In genomic region chr10:5443429-5443828, GRCh38 we compare ENCODE assay signal across 12 cellular contexts. TPM values are rescaled to one million over a fixed set of nuclear protein-coding genes. Genes with fewer than 3 reads are reported as not detected.
DNase-seq lines count a peak whose midpoint lies in the region; ATAC-seq and TF ChIP-seq lines count a peak whose summit lies in the region.
"Had no signal": no experiment of that assay in that cellular context is flagged by ENCODE, and none has a peak within 500 bp of the region (broad histone marks: within the 10 kb centered on the region; RNA-seq: fewer than 3 reads in every experiment).

No MANE protein-coding gene starts in this region.

- H3K36me3 ChIP-seq in transverse colon: no peaks in the 10 kb centered on the region

- peak overlapping the region; percentile 76 to 92 (median 86) for H3K27ac ChIP-seq in transverse colon

- no peaks in the 10 kb centered on the region for H3K9me3 ChIP-seq in transverse colon

- peaks cover 0 to 11% of the 10 kb centered on the region in 2 donors for H3K36me3 Mint-ChIP-seq in activated naive CD4-positive, alpha-beta T cell treated with anti-CD3 and anti-CD28 coated beads, Interleukin-2, amount 50 U/mL, for 72 hours
- peaks cover 10% of the 10 kb centered on the region for H3K36me3 Mint-ChIP-seq in activated naive CD4-positive, alpha-beta T cell treated with anti-CD3 and anti-CD28 coated beads, Interleukin-2, amount 10 ng/mL, durations not matched to agents 7 days and 5 days
- H3K36me3 Mint-ChIP-seq in activated T-helper 2 cell treated with anti-CD3 and anti-CD28 coated beads, Interferon-gamma antibody, Interleukin-2, Interleukin-4, amounts not matched to agents 10 μg/mL and 5 μg/mL and 100 μg/mL, durations not matched to agents 14 hours and 24 hours and 36 hours (ENCODE audit: low read depth): peaks cover 8% of the 10 kb centered on the region
- H3K36me3 Mint-ChIP-seq: brain had no signal

- no peak overlapping the region for H3K4me3 Mint-ChIP-seq in activated naive CD4-positive, alpha-beta T cell treated with anti-CD3 and anti-CD28 coated beads, Interleukin-2, amount 10 ng/mL, durations not matched to agents 7 days and 5 days
- no peak overlapping the region for H3K4me3 Mint-ChIP-seq in activated T-helper 2 cell treated with anti-CD3 and anti-CD28 coated beads, Interferon-gamma antibody, Interleukin-2, Interleukin-4, amounts not matched to agents 10 μg/mL and 5 μg/mL and 100 μg/mL, durations not matched to agents 14 hours and 24 hours and 36 hours (ENCODE audit: low read depth)
- H3K4me3 Mint-ChIP-seq: activated CD4-positive, alpha-beta T cell treated with anti-CD3 and anti-CD28 coated beads, Interleukin-2, amount 10 ng/mL, durations not matched to agents 7 days and 5 days; brain had no signal

- peaks cover 14 to 40% (median 33%) of the 10 kb centered on the region in 4 donors for H3K4me1 ChIP-seq in transverse colon

- no peak for TF ChIP-seq CTCF in transverse colon (IDR thresholded peaks at IDR 0.05)

- H3K9me3 Mint-ChIP-seq in activated naive CD4-positive, alpha-beta T cell treated with anti-CD3 and anti-CD28 coated beads, Interleukin-2, amount 50 U/mL, for 72 hours: no peaks in the 10 kb centered on the region
- no peaks in the 10 kb centered on the region for H3K9me3 Mint-ChIP-seq in activated naive CD4-positive, alpha-beta T cell treated with anti-CD3 and anti-CD28 coated beads, Interleukin-2, amount 10 ng/mL, durations not matched to agents 7 days and 5 days
- no peaks in the 10 kb centered on the region for H3K9me3 Mint-ChIP-seq in activated T-helper 2 cell treated with anti-CD3 and anti-CD28 coated beads, Interferon-gamma antibody, Interleukin-2, Interleukin-4, amounts not matched to agents 10 μg/mL and 5 μg/mL and 100 μg/mL, durations not matched to agents 14 hours and 24 hours and 36 hours
- H3K9me3 Mint-ChIP-seq: activated CD4-positive, alpha-beta T cell treated with anti-CD3 and anti-CD28 coated beads, Interleukin-2, amount 10 ng/mL, durations not matched to agents 7 days and 5 days; brain had no signal

- CTCF ChIA-PET in activated naive CD4-positive, alpha-beta T cell treated with anti-CD3 and anti-CD28 coated beads, Interleukin-2, amount 10 ng/mL, durations not matched to agents 7 days and 5 days (lab: Charles Lee): interaction anchor here (0.7 to 10.7 kb wide), 10 partner anchors 8 to 594 kb away, joined by 3 to 221 read pairs (median 5); no protein-coding TSS in a partner anchor

- H3K27ac Mint-ChIP-seq in activated naive CD4-positive, alpha-beta T cell treated with anti-CD3 and anti-CD28 coated beads, Interleukin-2, amount 50 U/mL, for 72 hours: no peak overlapping the region
- no peak overlapping the region for H3K27ac Mint-ChIP-seq in activated naive CD4-positive, alpha-beta T cell treated with anti-CD3 and anti-CD28 coated beads, Interleukin-2, amount 10 ng/mL, durations not matched to agents 7 days and 5 days
- H3K27ac Mint-ChIP-seq in activated T-helper 2 cell treated with anti-CD3 and anti-CD28 coated beads, Interferon-gamma antibody, Interleukin-2, Interleukin-4, amounts not matched to agents 10 μg/mL and 5 μg/mL and 100 μg/mL, durations not matched to agents 14 hours and 24 hours and 36 hours: no peak overlapping the region
- H3K27ac Mint-ChIP-seq: activated CD4-positive, alpha-beta T cell treated with anti-CD3 and anti-CD28 coated beads, Interleukin-2, amount 10 ng/mL, durations not matched to agents 7 days and 5 days; brain had no signal

- in situ Hi-C loops in transverse colon (cut with MboI; ENCODE audit: low pct_ligation_motif_present in 1 of 4, low pct_unique_long_range_greater_than_20kb in 1 of 4, low sequenced_read_pairs in 3 of 4): loop anchor here (5.0 to 25.0 kb wide), 4 partner anchors 179 to 419 kb away; no protein-coding TSS in a partner anchor

- no peak overlapping the region for H3K4me3 ChIP-seq in transverse colon

- DNase-seq in activated naive CD4-positive, alpha-beta T cell treated with anti-CD3 and anti-CD28 coated beads, Interleukin-2, amount 50 U/mL, for 72 hours (ENCODE audit: low spot score in 2 of 2): no peak
- no peak for DNase-seq in activated naive CD4-positive, alpha-beta T cell treated with anti-CD3 and anti-CD28 coated beads, Interleukin-2, amount 10 ng/mL, durations not matched to agents 7 days and 5 days
- DNase-seq in transverse colon (no peak), C1 segment of cervical spinal cord (lab: John Stamatoyannopoulos, UW) (no peak)
- DNase-seq in activated T-helper 2 cell treated with anti-CD3 and anti-CD28 coated beads, Interferon-gamma antibody, Interleukin-2, Interleukin-4, amounts not matched to agents 10 μg/mL and 5 μg/mL and 100 μg/mL, durations not matched to agents 14 hours and 24 hours and 36 hours (ENCODE audit: low spot score): no peak
- no peak for DNase-seq in stimulated activated CD4-positive, alpha-beta T cell treated with anti-CD3 and anti-CD28 coated beads, Interleukin-2, amount 100 ng/mL, for 24 hours
- DNase-seq: activated CD4-positive, alpha-beta T cell treated with anti-CD3 and anti-CD28 coated beads, Interleukin-2, amount 10 ng/mL, durations not matched to agents 7 days and 5 days had no signal

- no peak for TF ChIP-seq POLR2A in transverse colon (IDR thresholded peaks at IDR 0.05)

- WGBS in transverse colon (ENCODE audit: low coverage in 1 of 2), 2 donors: 67 to 82% methylated on average over 1 of the region's 1 CpG

- ATAC-seq in activated naive CD4-positive, alpha-beta T cell treated with anti-CD3 and anti-CD28 coated beads, Interleukin-2, amount 50 U/mL, for 72 hours: peak; percentile 15 to 38
- ATAC-seq in HG02571 (IDR thresholded peaks at IDR 0.05; ENCODE audit: unreplicated experiment) (peak; percentile 73), HG03457 (IDR thresholded peaks at IDR 0.05; ENCODE audit: unreplicated experiment) (peak; percentile 72)

- H3K4me1 Mint-ChIP-seq in activated naive CD4-positive, alpha-beta T cell treated with anti-CD3 and anti-CD28 coated beads, Interleukin-2, amount 10 ng/mL, durations not matched to agents 7 days and 5 days: peaks cover 56% of the 10 kb centered on the region
- peaks cover 44% of the 10 kb centered on the region for H3K4me1 Mint-ChIP-seq in activated T-helper 2 cell treated with anti-CD3 and anti-CD28 coated beads, Interferon-gamma antibody, Interleukin-2, Interleukin-4, amounts not matched to agents 10 μg/mL and 5 μg/mL and 100 μg/mL, durations not matched to agents 14 hours and 24 hours and 36 hours (ENCODE audit: low read depth)

- no peaks in the 10 kb centered on the region for H3K27me3 ChIP-seq in transverse colon

- H3K27me3 Mint-ChIP-seq in activated naive CD4-positive, alpha-beta T cell treated with anti-CD3 and anti-CD28 coated beads, Interleukin-2, amount 10 ng/mL, durations not matched to agents 7 days and 5 days: no peaks in the 10 kb centered on the region
- H3K27me3 Mint-ChIP-seq in activated T-helper 2 cell treated with anti-CD3 and anti-CD28 coated beads, Interferon-gamma antibody, Interleukin-2, Interleukin-4, amounts not matched to agents 10 μg/mL and 5 μg/mL and 100 μg/mL, durations not matched to agents 14 hours and 24 hours and 36 hours (ENCODE audit: low read depth): no peaks in the 10 kb centered on the region
- H3K27me3 Mint-ChIP-seq: activated CD4-positive, alpha-beta T cell treated with anti-CD3 and anti-CD28 coated beads, Interleukin-2, amount 10 ng/mL, durations not matched to agents 7 days and 5 days; brain had no signal

- TF ChIP-seq EP300 in transverse colon (IDR thresholded peaks at IDR 0.05; ENCODE audit: low read depth): no peak

- intact Hi-C loops in transverse colon (cut with DNase I; ENCODE audit: low total_unique reads): loop anchor here (2.0 to 10.0 kb wide), 2 partner anchors 179 to 431 kb away; no protein-coding TSS in a partner anchor
- intact Hi-C loops in activated T-helper 2 cell treated with anti-CD3 and anti-CD28 coated beads, Interferon-gamma antibody, Interleukin-2, Interleukin-4, amounts not matched to agents 10 μg/mL and 5 μg/mL and 100 μg/mL, durations not matched to agents 14 hours and 24 hours and 36 hours (cut with micrococcal nuclease): loop anchor here (5.0 to 10.0 kb wide), 5 partner anchors 371 to 619 kb away; partner anchors contain the start of genes AKR1E2, FBH1 and GDI2

RNA-seq across cellular contexts. Expression of gene NET1, which starts 31.1 kb away (rescaled TPM):
- total RNA-seq in activated naive CD4-positive, alpha-beta T cell treated with anti-CD3 and anti-CD28 coated beads, Interleukin-2, amount 50 U/mL, for 72 hours: 10 to 100 TPM; 19.5 to 33.4 TPM
- total RNA-seq in transverse colon: 100 to 1,000 TPM in 3 of 4 donors, 10 to 100 TPM in 1; 90.0 to 311 (median 289) TPM
- total RNA-seq in activated T-helper 2 cell treated with anti-CD3 and anti-CD28 coated beads, Interferon-gamma antibody, Interleukin-2, Interleukin-4, amounts not matched to agents 10 μg/mL and 5 μg/mL and 100 μg/mL, durations not matched to agents 14 hours and 24 hours and 36 hours: 41.3 and 43.3 TPM in 2 replicates

RNA-seq across cellular contexts. Expression of gene TUBAL3, which starts 38.8 kb away (rescaled TPM):
- not detected for total RNA-seq in activated naive CD4-positive, alpha-beta T cell treated with anti-CD3 and anti-CD28 coated beads, Interleukin-2, amount 50 U/mL, for 72 hours
- total RNA-seq in transverse colon: 10 to 100 TPM in 3 of 4 donors, under 1 TPM in 1; 0.40 to 78.1 (median 49.0) TPM
- total RNA-seq in activated T-helper 2 cell treated with anti-CD3 and anti-CD28 coated beads, Interferon-gamma antibody, Interleukin-2, Interleukin-4, amounts not matched to agents 10 μg/mL and 5 μg/mL and 100 μg/mL, durations not matched to agents 14 hours and 24 hours and 36 hours: not detected in 2 replicates
- total RNA-seq: activated CD4-positive, alpha-beta T cell treated with anti-CD3 and anti-CD28 coated beads, Interleukin-2, amount 10 ng/mL, durations not matched to agents 7 days and 5 days; fibroblast of villous mesenchyme; temporal lobe had no signal

RNA-seq across cellular contexts. Expression of gene CALML5, which starts 55.9 kb away (rescaled TPM):
- total RNA-seq in activated naive CD4-positive, alpha-beta T cell treated with anti-CD3 and anti-CD28 coated beads, Interleukin-2, amount 50 U/mL, for 72 hours: not detected
- total RNA-seq in transverse colon: not detected
- not detected in 2 replicates for total RNA-seq in activated T-helper 2 cell treated with anti-CD3 and anti-CD28 coated beads, Interferon-gamma antibody, Interleukin-2, Interleukin-4, amounts not matched to agents 10 μg/mL and 5 μg/mL and 100 μg/mL, durations not matched to agents 14 hours and 24 hours and 36 hours
- total RNA-seq: activated CD4-positive, alpha-beta T cell treated with anti-CD3 and anti-CD28 coated beads, Interleukin-2, amount 10 ng/mL, durations not matched to agents 7 days and 5 days; fibroblast of villous mesenchyme; temporal lobe had no signal
